Comparison of ENCODE assay signal across 20 cellular contexts in the genomic region with DNA sequence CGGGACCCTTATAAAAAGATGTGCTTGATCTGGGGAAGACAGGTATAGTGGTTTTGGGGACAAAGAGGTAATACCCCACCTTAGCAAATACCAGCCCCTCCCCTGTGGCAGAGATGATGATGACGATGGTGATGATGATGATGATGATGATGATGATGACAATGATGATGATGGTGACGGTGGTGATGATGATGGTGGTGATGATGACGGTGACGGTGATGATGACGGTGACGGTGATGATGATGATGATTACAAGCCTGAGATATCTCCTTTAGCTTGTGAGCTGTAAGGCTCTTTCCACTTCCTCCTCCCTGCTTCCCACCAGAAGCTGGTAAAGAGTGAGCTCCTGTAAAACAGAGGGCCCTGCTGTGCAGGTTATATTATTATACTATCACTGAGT.
"Had no signal": no experiment of that assay in that cellular context is flagged by ENCODE, and none has a peak within 500 bp of the region (broad histone marks: within the 10 kb centered on the region; RNA-seq: fewer than 3 reads in every experiment).

No MANE protein-coding gene starts in this region.

- DNase-seq: cerebellar nuclear complex; colonic mucosa; cortex of kidney; effector CD8-positive, alpha-beta T cell; effector memory CD8-positive, alpha-beta T cell; foreskin keratinocyte; heart left ventricle; hypothalamus; immature natural killer cell; left cardiac atrium; left ventricle myocardium superior; lower lobe of right lung; mesenchymal stem cell; mucosa of descending colon had no signal

- FAIRE-seq: endothelial cell of umbilical vein, frontal cortex, keratinocyte had no signal

- H3K4me3 ChIP-seq: colonic mucosa, esophagus muscularis mucosa, gastroesophageal sphincter, heart left ventricle, hepatocyte, lower lobe of right lung, mucosa of descending colon had no signal

- H3K79me2 ChIP-seq: hepatocyte had no signal

- H3K27me3 ChIP-seq: colonic mucosa, hepatocyte had no signal

- ATAC-seq: effector memory CD8-positive, alpha-beta T cell; foreskin keratinocyte; gastroesophageal sphincter; heart left ventricle; left cardiac atrium; left ventricle myocardium superior; lower lobe of right lung; mucosa of descending colon had no signal

- H3K9me3 ChIP-seq: colonic mucosa, esophagus muscularis mucosa, gastroesophageal sphincter, heart left ventricle, lower lobe of right lung, mucosa of descending colon had no signal

- H3K27ac ChIP-seq: colonic mucosa, esophagus muscularis mucosa, foreskin keratinocyte, gastroesophageal sphincter, heart left ventricle, hepatocyte, lower lobe of right lung had no signal

- H3K36me3 ChIP-seq: colonic mucosa, esophagus muscularis mucosa, gastroesophageal sphincter, heart left ventricle, lower lobe of right lung had no signal

- H3K4me2 ChIP-seq: hepatocyte had no signal

- H3K4me1 ChIP-seq: colonic mucosa, esophagus muscularis mucosa, foreskin keratinocyte, gastroesophageal sphincter, heart left ventricle, lower lobe of right lung had no signal

- H2AFZ ChIP-seq: hepatocyte had no signal
